ENCODE assay signal across 1 cellular context in the genomic region with DNA sequence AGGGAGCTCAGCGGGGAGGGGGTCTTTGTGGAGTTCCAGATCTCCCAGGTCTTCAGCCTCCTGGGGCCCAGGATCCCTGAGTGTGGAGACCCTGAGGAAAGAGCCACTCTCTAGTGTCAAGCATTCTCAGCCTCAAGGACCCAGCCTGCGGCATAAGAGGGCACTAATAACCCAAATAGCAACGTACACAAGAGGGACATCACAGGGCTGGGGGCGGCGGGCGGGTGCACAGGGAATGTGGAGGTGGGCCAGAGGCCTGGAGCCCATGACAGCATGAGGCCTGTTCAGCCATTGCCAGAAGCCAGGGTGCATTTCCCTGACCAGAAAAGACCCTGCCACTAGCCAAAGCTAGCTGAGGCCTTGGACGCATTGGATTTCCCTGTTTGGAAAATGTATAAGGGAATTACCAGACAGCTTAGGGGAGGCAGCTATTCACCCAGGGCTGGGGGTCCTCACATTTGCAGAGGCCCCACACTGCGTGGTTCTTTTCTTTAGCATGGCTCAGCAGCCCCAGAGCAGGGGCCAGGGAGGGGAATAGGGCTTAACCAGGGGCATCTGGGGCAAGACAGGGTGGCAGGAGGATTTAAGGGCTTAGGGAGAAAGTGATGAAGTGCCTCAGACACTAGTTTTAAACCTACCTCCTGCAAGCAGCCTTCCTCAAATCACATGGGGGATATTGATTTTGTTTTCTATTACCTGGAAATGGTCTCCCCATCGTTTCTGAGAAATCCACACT.
TF ChIP-seq lines count a peak whose summit lies in the region.

No MANE protein-coding gene starts in this region.

TF ChIP-seq in H1, 55 proteins besides CTCF, POLR2A, EP300 and RAD21:
- no peak for TF ChIP-seq JUND (IDR thresholded peaks at IDR 0.05; ENCODE audit: low read length)
- TF ChIP-seq TAF7 (optimal IDR thresholded peaks at IDR 0.05; ENCODE audit: borderline replicate concordance, low read depth, low read length), result no peak
- TF ChIP-seq CBX8 (IDR thresholded peaks at IDR 0.05; ENCODE audit: borderline replicate concordance, low read depth, low read length), result no peak
- TF ChIP-seq BRCA1 (IDR thresholded peaks at IDR 0.05; ENCODE audit: low read depth, low read length), result no peak
- TF ChIP-seq TEAD4 (IDR thresholded peaks at IDR 0.05; ENCODE audit: low read depth, low read length), result no peak
- no peak for TF ChIP-seq TAF1 (IDR thresholded peaks at IDR 0.05; ENCODE audit: low read depth, low read length)
- no peak for TF ChIP-seq ASH2L (IDR thresholded peaks at IDR 0.05; ENCODE audit: low read length)
- no peak for TF ChIP-seq SIRT6 (IDR thresholded peaks at IDR 0.05; ENCODE audit: low read length)
- no peak for TF ChIP-seq RNF2 (IDR thresholded peaks at IDR 0.05; ENCODE audit: borderline replicate concordance, low read depth, low read length, missing control alignments, poor library complexity, severe bottlenecking)
- TF ChIP-seq POU5F1 (IDR thresholded peaks at IDR 0.05; ENCODE audit: low read depth, low read length), result no peak
- no peak for TF ChIP-seq KDM4A (IDR thresholded peaks at IDR 0.05; ENCODE audit: low read depth, low read length, severe bottlenecking)
- TF ChIP-seq KDM1A (IDR thresholded peaks at IDR 0.05; ENCODE audit: borderline replicate concordance, low read length), result no peak
- no peak for TF ChIP-seq RXRA (IDR thresholded peaks at IDR 0.05; ENCODE audit: insufficient read depth, low read depth, low read length)
- no peak for TF ChIP-seq EZH2 (IDR thresholded peaks at IDR 0.05; ENCODE audit: low read depth, low read length, severe bottlenecking)
- no peak for TF ChIP-seq PHF8 (conservative IDR thresholded peaks at IDR 0.05; ENCODE audit: low read depth, low read length)
- TF ChIP-seq SP2 (IDR thresholded peaks at IDR 0.05; ENCODE audit: low read length), result no peak
- no peak for TF ChIP-seq NRF1 (IDR thresholded peaks at IDR 0.05; ENCODE audit: low read depth, low read length)
- TF ChIP-seq SAP30 (IDR thresholded peaks at IDR 0.05; ENCODE audit: insufficient read depth, insufficient replicate concordance, low read length), result no peak
